1 cellular context compared by ENCODE assay signal in genomic region chr18:7568426-7568825, GRCh38.
TF ChIP-seq lines count a peak whose summit lies in the region.

No MANE protein-coding gene starts in this region.

TF ChIP-seq in H1, 55 proteins besides CTCF, POLR2A, EP300 and RAD21 (continued from another document):
- TF ChIP-seq MAX (IDR thresholded peaks at IDR 0.05), result peak; percentile 21; the same call in 1 of the 2 replicates
- TF ChIP-seq RBBP5 (IDR thresholded peaks at IDR 0.05; ENCODE audit: borderline replicate concordance, low read depth, low read length), result no peak; the same call in 1 of the 2 replicates
- no peak for TF ChIP-seq NRF1 (IDR thresholded peaks at IDR 0.05; ENCODE audit: low read depth, low read length)
- TF ChIP-seq HDAC2 (IDR thresholded peaks at IDR 0.05; ENCODE audit: borderline replicate concordance in 1 of 2, low read depth in 2 of 2, low read length in 2 of 2), result 0 out of 4 replicates have a peak, but pooled peaks of 1 of the 2 experiments have one; percentile 49
- TF ChIP-seq CTBP2 (IDR thresholded peaks at IDR 0.05; ENCODE audit: borderline replicate concordance, insufficient read depth, insufficient read length, low read length), result no peak
- no peak for TF ChIP-seq POU5F1 (IDR thresholded peaks at IDR 0.05; ENCODE audit: low read depth, low read length)
- TF ChIP-seq ZNF274 (IDR thresholded peaks at IDR 0.05; ENCODE audit: borderline replicate concordance, extremely low read depth, low read length), result no peak
- TF ChIP-seq JUND (IDR thresholded peaks at IDR 0.05; ENCODE audit: low read length), result no peak
- TF ChIP-seq SUZ12 (IDR thresholded peaks at IDR 0.05; ENCODE audit: low read length), result no peak; the same call in 1 of the 2 replicates
- no peak for TF ChIP-seq SIX5 (IDR thresholded peaks at IDR 0.05; ENCODE audit: low read depth, low read length)
- TF ChIP-seq MAFK (IDR thresholded peaks at IDR 0.05; ENCODE audit: low read depth, low read length), result no peak
- no peak; the same call in 1 of the 2 replicates for TF ChIP-seq KDM1A (IDR thresholded peaks at IDR 0.05; ENCODE audit: borderline replicate concordance, low read length)
- TF ChIP-seq TAF1 (IDR thresholded peaks at IDR 0.05; ENCODE audit: low read depth, low read length), result no peak
- no peak for TF ChIP-seq RNF2 (IDR thresholded peaks at IDR 0.05; ENCODE audit: borderline replicate concordance, low read depth, low read length, missing control alignments, poor library complexity, severe bottlenecking)
- no peak for TF ChIP-seq ATF2 (IDR thresholded peaks at IDR 0.05; ENCODE audit: low read length)
